Comparison of ENCODE assay signal across 15 cellular contexts in the genomic region with DNA sequence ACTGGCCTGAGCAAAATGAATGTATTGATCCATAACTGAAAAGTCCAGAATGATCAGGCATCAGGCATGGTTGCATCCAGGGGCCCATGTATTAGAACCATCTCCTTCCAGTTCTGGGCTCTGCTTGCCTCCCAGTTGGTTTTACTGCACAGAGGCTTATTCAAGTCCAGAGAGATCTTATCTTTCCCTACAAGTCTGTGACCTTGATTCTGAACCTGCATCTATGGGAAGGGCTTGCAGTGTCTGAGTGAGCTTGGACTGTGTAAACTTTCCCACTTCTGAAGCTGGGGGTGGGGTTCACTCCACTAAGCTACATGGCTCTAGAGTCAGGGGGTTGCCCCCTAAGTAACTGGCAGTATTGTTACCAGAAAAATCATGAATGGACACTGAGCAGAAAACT.
DNase-seq lines count a peak whose midpoint lies in the region; TF ChIP-seq lines count a peak whose summit lies in the region.
"Had no signal": no experiment of that assay in that cellular context is flagged by ENCODE, and none has a peak within 500 bp of the region (broad histone marks: within the 10 kb centered on the region; RNA-seq: fewer than 3 reads in every experiment).

No MANE protein-coding gene starts in this region.

- H3K27me3 ChIP-seq in HUES48 (ENCODE audit: control insufficient read depth, insufficient read depth, low read length), result no peaks in the 10 kb centered on the region
- no peaks in the 10 kb centered on the region for H3K27me3 ChIP-seq in uterus
- H3K27me3 ChIP-seq: BLaER1 had no signal

- H3K9me3 ChIP-seq in HUES48 (ENCODE audit: control insufficient read depth, insufficient read depth, low read length) (no peaks in the 10 kb centered on the region), mesodermal cell (ENCODE audit: control insufficient read depth, low read length) (no peaks in the 10 kb centered on the region), uterus (no peaks in the 10 kb centered on the region)
- H3K9me3 ChIP-seq: BLaER1 had no signal

- intact Hi-C loops in uterus (cut with DNase I; ENCODE audit: low total_unique reads), result no loop called here

- H3K4me1 ChIP-seq in HUES48 (ENCODE audit: control insufficient read depth, insufficient read depth, low read length) (peaks cover 27% of the 10 kb centered on the region), mesodermal cell (ENCODE audit: control insufficient read depth, insufficient read depth, low read length, poor library complexity, severe bottlenecking) (peaks cover 19% of the 10 kb centered on the region), uterus (no peaks in the 10 kb centered on the region)
- H3K4me1 ChIP-seq: BLaER1, parathyroid adenoma had no signal

- peak; percentile 57 for DNase-seq in amniotic epithelial cell (ENCODE audit: low read depth)
- DNase-seq in uterus, result no peak
- no peak for DNase-seq in CD1c-positive myeloid dendritic cell (ENCODE audit: extremely low spot score)
- DNase-seq in NCI-H345 (lab: John Stamatoyannopoulos, UW), result no peak
- no peak for DNase-seq in effector CD8-positive, alpha-beta T cell (lab: John Stamatoyannopoulos, UW)
- DNase-seq: activated CD8-positive, alpha-beta memory T cell treated with anti-CD3 and anti-CD28 coated beads for 24 hours; effector memory CD8-positive, alpha-beta T cell; foreskin melanocyte; NCI-H187 treated with DMSO at 0.1 percent for 48 hours; NCI-H446 treated with DMSO at 0.1 percent for 48 hours; SHP77 treated with DMSO at 0.1 percent for 48 hours had no signal

- H3K36me3 ChIP-seq in HUES48 (ENCODE audit: control insufficient read depth, insufficient read depth, low read length), result peaks cover 40% of the 10 kb centered on the region
- H3K36me3 ChIP-seq in mesodermal cell (ENCODE audit: control insufficient read depth, insufficient read depth, low read length), result peaks cover 42% of the 10 kb centered on the region
- H3K36me3 ChIP-seq in uterus, result no peaks in the 10 kb centered on the region

- H3K27ac ChIP-seq in HUES48 (ENCODE audit: low read depth, low read length) (peak overlapping the region; percentile 98), mesodermal cell (ENCODE audit: low read depth, low read length, severe bottlenecking) (peak overlapping the region; percentile 96), uterus (peak overlapping the region; percentile 64 to 72)
- H3K27ac ChIP-seq: BLaER1, parathyroid adenoma had no signal

- TF ChIP-seq POLR2A in uterus (IDR thresholded peaks at IDR 0.05), result no peak

- H3K4me3 ChIP-seq in HUES48 (ENCODE audit: low read depth, low read length) (no peak overlapping the region), mesodermal cell (ENCODE audit: extremely low read depth, insufficient read depth, low read length, poor library complexity, severe bottlenecking) (no peak overlapping the region), uterus (no peak overlapping the region)
- H3K4me3 ChIP-seq: BLaER1 had no signal

- no peak overlapping the region for H3K9ac ChIP-seq in HUES48 (ENCODE audit: low read depth, low read length)
- H3K9ac ChIP-seq: BLaER1, parathyroid adenoma had no signal

- no peak for TF ChIP-seq CTCF in uterus (IDR thresholded peaks at IDR 0.05)
